ENCODE assay signal across 16 cellular contexts in genomic region chr12:12133259-12133658, GRCh38.
DNase-seq lines count a peak whose midpoint lies in the region; ATAC-seq and TF ChIP-seq lines count a peak whose summit lies in the region.
"Had no signal": no experiment of that assay in that cellular context is flagged by ENCODE, and none has a peak within 500 bp of the region (broad histone marks: within the 10 kb centered on the region; RNA-seq: fewer than 3 reads in every experiment).

No MANE protein-coding gene starts in this region.

- H3K27ac Mint-ChIP-seq in WTC11 (no peak overlapping the region), progenitor cell of endocrine pancreas (peak overlapping the region; percentile 4), endothelial cell (ENCODE audit: unreplicated experiment) (no peak overlapping the region), T-helper 17 cell (no peak overlapping the region)

- no peaks in the 10 kb centered on the region for H3K27me3 Mint-ChIP-seq in WTC11 (ENCODE audit: low read depth)
- no peaks in the 10 kb centered on the region for H3K27me3 Mint-ChIP-seq in progenitor cell of endocrine pancreas
- H3K27me3 Mint-ChIP-seq in endothelial cell (ENCODE audit: unreplicated experiment): peaks cover 4% of the 10 kb centered on the region
- H3K27me3 Mint-ChIP-seq in T-helper 17 cell: peaks cover 4% of the 10 kb centered on the region

- H3K9me3 Mint-ChIP-seq in WTC11: no peaks in the 10 kb centered on the region
- no peaks in the 10 kb centered on the region for H3K9me3 Mint-ChIP-seq in progenitor cell of endocrine pancreas (ENCODE audit: low read depth)
- no peaks in the 10 kb centered on the region for H3K9me3 Mint-ChIP-seq in endothelial cell (ENCODE audit: unreplicated experiment)

- peak; percentile 4 for DNase-seq in ELF-1 (ENCODE audit: low read depth, low spot score)
- DNase-seq in WTC11 (ENCODE audit: low spot score): no peak
- DNase-seq in left lobe of liver (ENCODE audit: low spot score): no peak
- DNase-seq in progenitor cell of endocrine pancreas (ENCODE audit: low spot score, unreplicated experiment): no peak
- DNase-seq in OCI-M1 (lab: John Stamatoyannopoulos, UW): no peak
- DNase-seq in endothelial cell (ENCODE audit: low spot score): no peak
- DNase-seq in T-helper 17 cell: no peak
- DNase-seq: ACHN; Calu3; CD4-positive, CD25-positive, alpha-beta regulatory T cell; DMS 273 treated with DMSO at 0.1 percent for 48 hours; GM23248 had no signal

- CTCF ChIA-PET in WTC11 (lab: Charles Lee): interaction anchor here (1.0 kb wide), 2 partner anchors 97 to 100 kb away, joined by 3 to 5 read pairs; no protein-coding TSS in a partner anchor

- TF ChIP-seq CTCF in WTC11 (IDR thresholded peaks at IDR 0.05): no peak
- no peak for TF ChIP-seq CTCF in progenitor cell of endocrine pancreas (IDR thresholded peaks at IDR 0.05; ENCODE audit: unreplicated experiment)
- TF ChIP-seq CTCF in endothelial cell (IDR thresholded peaks at IDR 0.05; ENCODE audit: unreplicated experiment): no peak

- H3K4me1 Mint-ChIP-seq in WTC11 (0 out of 2 replicates have a peak, but pooled peaks cover 3% of the 10 kb centered on the region), progenitor cell of endocrine pancreas (ENCODE audit: low read depth) (peaks cover 1% of the 10 kb centered on the region), endothelial cell (ENCODE audit: unreplicated experiment) (peaks cover 20% of the 10 kb centered on the region), T-helper 17 cell (no peaks in the 10 kb centered on the region)
- H3K4me1 Mint-ChIP-seq: CD4-positive, CD25-positive, alpha-beta regulatory T cell had no signal

- no peaks in the 10 kb centered on the region for H3K9me3 ChIP-seq in T-helper 17 cell (ENCODE audit: control insufficient read depth, low read length, poor library complexity, severe bottlenecking)
- H3K9me3 ChIP-seq: BLaER1 treated with 17β-estradiol and CSF1 and Interleukin-3, amounts not matched to agents 10 nM and 100 nM; HAP-1 had no signal

- peaks cover 43% of the 10 kb centered on the region for H3K36me3 Mint-ChIP-seq in WTC11
- peaks cover 39% of the 10 kb centered on the region for H3K36me3 Mint-ChIP-seq in progenitor cell of endocrine pancreas (ENCODE audit: insufficient read depth)
- peaks cover 34% of the 10 kb centered on the region for H3K36me3 Mint-ChIP-seq in endothelial cell (ENCODE audit: low read depth, unreplicated experiment)
- peaks cover 7% of the 10 kb centered on the region for H3K36me3 Mint-ChIP-seq in T-helper 17 cell (ENCODE audit: low read depth)
- H3K36me3 Mint-ChIP-seq: CD4-positive, CD25-positive, alpha-beta regulatory T cell had no signal

- POLR2A ChIA-PET in WTC11 (lab: Charles Lee): interaction anchor here (0.6 kb wide), 1 partner anchor 376 kb away, joined by 3 read pairs; no protein-coding TSS in a partner anchor

- H3K4me3 Mint-ChIP-seq in WTC11 (no peak overlapping the region), progenitor cell of endocrine pancreas (ENCODE audit: low read depth) (no peak overlapping the region), endothelial cell (ENCODE audit: unreplicated experiment) (no peak overlapping the region), T-helper 17 cell (no peak overlapping the region)
- H3K4me3 Mint-ChIP-seq: CD4-positive, CD25-positive, alpha-beta regulatory T cell had no signal

- peak; percentile 63 for ATAC-seq in WTC11
- ATAC-seq in left lobe of liver: peak; percentile 23
- ATAC-seq in T-helper 17 cell: no peak
- ATAC-seq: GM12878, HepG2 had no signal

TF ChIP-seq in WTC11, 78 proteins besides CTCF, POLR2A, EP300 and RAD21:
- TF ChIP-seq USF2 (CRISPR knock-in tag; IDR thresholded peaks at IDR 0.05) (peak; percentile 79), RORB (CRISPR knock-in tag; IDR thresholded peaks at IDR 0.05) (no peak), CBFB (CRISPR knock-in tag; IDR thresholded peaks at IDR 0.05; ENCODE audit: low read depth) (no peak), USF1 (CRISPR knock-in tag; IDR thresholded peaks at IDR 0.05) (peak; percentile 61)
